32 cellular contexts compared by ENCODE assay signal in genomic region chr10:126889421-126889820, GRCh38. TPM values are rescaled to one million over a fixed set of nuclear protein-coding genes. Genes with fewer than 3 reads are reported as not detected.
"Had no signal": no experiment of that assay in that cellular context is flagged by ENCODE, and none has a peak within 500 bp of the region (broad histone marks: within the 10 kb centered on the region; RNA-seq: fewer than 3 reads in every experiment).

No MANE protein-coding gene starts in this region.

- H3K4me3 Mint-ChIP-seq: activated B cell treated with CpG ODN at 0.5 μM for 24 hours; activated CD4-positive, alpha-beta memory T cell treated with anti-CD3 and anti-CD28 coated beads for 36 hours; activated CD4-positive, alpha-beta T cell treated with anti-CD3 and anti-CD28 coated beads, Interleukin-2, amount 10 ng/mL, durations not matched to agents 24 days and 14 days; activated CD8-positive, alpha-beta T cell treated with anti-CD3 and anti-CD28 coated beads for 36 hours; activated naive CD4-positive, alpha-beta T cell treated with anti-CD3 and anti-CD28 coated beads for 36 hours; activated naive CD8-positive, alpha-beta T cell treated with anti-CD3 and anti-CD28 coated beads for 36 hours; activated T-cell treated with anti-CD3 and anti-CD28 coated beads, Interleukin-2, amount 50 U/mL, for 4 hours; activated T-cell treated with anti-CD3 and anti-CD28 coated beads, Interleukin-2, amount 50 U/mL, for 72 hours; activated T-helper 1 cell treated with anti-CD3 and anti-CD28 coated beads, Interleukin-12 subunit alpha, Interleukin-12 subunit beta, Interleukin-2, Interleukin-4 antibody, amounts not matched to agents 30 ng/mL and 10 ng/mL and 1 ng/mL, durations not matched to agents 14 hours and 24 hours and 36 hours; activated T-helper 17 cell treated with anti-CD3 and anti-CD28 coated beads, Interleukin-2, amount 50 U/mL, for 72 hours; brain; central memory CD8-positive, alpha-beta T cell; T-helper 1 cell treated with Interleukin-12 subunit alpha and Interleukin-12 subunit beta and Interleukin-4 antibody, amounts not matched to agents 30 μg/mL and 1 μg/mL, for 36 hours; T-helper 2 cell treated with Interferon-gamma antibody and Interleukin-4, amounts not matched to agents 5 μg/mL and 100 μg/mL, for 36 hours had no signal

- H3K27ac Mint-ChIP-seq: activated B cell treated with CpG ODN at 0.5 μM for 24 hours; activated CD4-positive, alpha-beta memory T cell treated with anti-CD3 and anti-CD28 coated beads for 36 hours; activated CD4-positive, alpha-beta T cell treated with anti-CD3 and anti-CD28 coated beads, Interleukin-2, amount 10 ng/mL, durations not matched to agents 24 days and 14 days; activated CD8-positive, alpha-beta T cell treated with anti-CD3 and anti-CD28 coated beads for 36 hours; activated naive CD4-positive, alpha-beta T cell treated with anti-CD3 and anti-CD28 coated beads for 36 hours; activated naive CD4-positive, alpha-beta T cell treated with anti-CD3 and anti-CD28 coated beads, Interleukin-2, amount 50 U/mL, for 72 hours; activated naive CD8-positive, alpha-beta T cell treated with anti-CD3 and anti-CD28 coated beads for 36 hours; activated T-cell treated with anti-CD3 and anti-CD28 coated beads, Interleukin-2, amount 50 U/mL, for 72 hours; activated T-helper 1 cell treated with anti-CD3 and anti-CD28 coated beads, Interleukin-12 subunit alpha, Interleukin-12 subunit beta, Interleukin-2, Interleukin-4 antibody, amounts not matched to agents 30 ng/mL and 10 ng/mL and 1 ng/mL, durations not matched to agents 14 hours and 24 hours and 36 hours; activated T-helper 17 cell treated with anti-CD3 and anti-CD28 coated beads, Interleukin-2, amount 50 U/mL, for 72 hours; brain; T-helper 1 cell treated with Interleukin-12 subunit alpha and Interleukin-12 subunit beta and Interleukin-4 antibody, amounts not matched to agents 30 μg/mL and 1 μg/mL, for 36 hours; T-helper 2 cell treated with Interferon-gamma antibody and Interleukin-4, amounts not matched to agents 5 μg/mL and 100 μg/mL, for 36 hours had no signal

- ATAC-seq: activated CD8-positive, alpha-beta T cell treated with anti-CD3 and anti-CD28 coated beads for 36 hours; activated naive CD4-positive, alpha-beta T cell treated with anti-CD3 and anti-CD28 coated beads, Interleukin-2, amount 50 U/mL, for 72 hours; activated T-cell treated with anti-CD3 and anti-CD28 coated beads, Interleukin-2, amount 50 U/mL, for 4 hours; activated T-cell treated with anti-CD3 and anti-CD28 coated beads, Interleukin-2, amount 50 U/mL, for 72 hours; activated T-helper 17 cell treated with anti-CD3 and anti-CD28 coated beads, Interleukin-2, amount 50 U/mL, for 72 hours had no signal

- H3K4me1 Mint-ChIP-seq: activated B cell treated with CpG ODN at 0.5 μM for 24 hours; activated CD4-positive, alpha-beta T cell treated with anti-CD3 and anti-CD28 coated beads, Interleukin-2, amount 10 ng/mL, durations not matched to agents 24 days and 14 days; activated naive CD8-positive, alpha-beta T cell treated with anti-CD3 and anti-CD28 coated beads for 36 hours; activated T-helper 17 cell treated with anti-CD3 and anti-CD28 coated beads, Interleukin-2, amount 50 U/mL, for 72 hours; brain; central memory CD8-positive, alpha-beta T cell had no signal

- DNase-seq: activated B cell treated with CpG ODN at 0.5 μM for 24 hours; activated CD4-positive, alpha-beta memory T cell treated with anti-CD3 and anti-CD28 coated beads for 36 hours; activated CD4-positive, alpha-beta T cell treated with anti-CD3 and anti-CD28 coated beads for 4 hours; activated CD4-positive, alpha-beta T cell treated with anti-CD3 and anti-CD28 coated beads, Interleukin-2, amount 10 ng/mL, durations not matched to agents 24 days and 14 days; activated CD4-positive, alpha-beta T cell treated with anti-CD3 and anti-CD28 coated beads, Interleukin-2, amount 50 U/mL, for 1 hour; activated CD4-positive, alpha-beta T cell treated with anti-CD3 and anti-CD28 coated beads, Interleukin-2, amount 50 U/mL, for 4 hours; activated CD4-positive, CD25-positive, alpha-beta regulatory T cell treated with anti-CD3 and anti-CD28 coated beads, Interleukin-2, amount 50 U/mL, for 72 hours; activated CD8-positive, alpha-beta memory T cell treated with anti-CD3 and anti-CD28 coated beads, Interleukin-2, amount 50 U/mL, for 4 hours; activated CD8-positive, alpha-beta T cell treated with anti-CD3 and anti-CD28 coated beads for 36 hours; activated effector memory CD4-positive, alpha-beta T cell treated with anti-CD3 and anti-CD28 coated beads, Interleukin-2, amount 50 U/mL, for 16 hours; activated gamma-delta T cell treated with Interleukin-2 at 50 U/mL for 16 hours; activated naive CD4-positive, alpha-beta T cell; activated naive CD4-positive, alpha-beta T cell treated with anti-CD3 and anti-CD28 coated beads for 36 hours; activated naive CD4-positive, alpha-beta T cell treated with anti-CD3 and anti-CD28 coated beads, Interleukin-2, amount 50 U/mL, for 16 hours; activated naive CD8-positive, alpha-beta T cell treated with anti-CD3 and anti-CD28 coated beads for 36 hours; activated T-cell treated with anti-CD3 and anti-CD28 coated beads for 4 hours; activated T-cell treated with anti-CD3 and anti-CD28 coated beads, Interleukin-2, amount 50 U/mL, for 1 hour; activated T-cell treated with anti-CD3 and anti-CD28 coated beads, Interleukin-2, amount 50 U/mL, for 4 hours; activated T-cell treated with anti-CD3 and anti-CD28 coated beads, Interleukin-2, amount 50 U/mL, for 72 hours; adrenal gland; amniotic stem cell; cerebellar nuclear complex; T-helper 1 cell; T-helper 2 cell; T-helper 9 cell had no signal

- H3K9me3 Mint-ChIP-seq: activated B cell treated with CpG ODN at 0.5 μM for 24 hours had no signal

- H3K36me3 Mint-ChIP-seq: activated CD4-positive, alpha-beta memory T cell treated with anti-CD3 and anti-CD28 coated beads for 36 hours; activated naive CD4-positive, alpha-beta T cell treated with anti-CD3 and anti-CD28 coated beads, Interleukin-2, amount 50 U/mL, for 72 hours; activated naive CD8-positive, alpha-beta T cell treated with anti-CD3 and anti-CD28 coated beads for 36 hours; brain had no signal

- H3K27me3 Mint-ChIP-seq: activated B cell treated with CpG ODN at 0.5 μM for 24 hours; activated CD4-positive, alpha-beta memory T cell treated with anti-CD3 and anti-CD28 coated beads for 36 hours; activated CD4-positive, alpha-beta T cell treated with anti-CD3 and anti-CD28 coated beads, Interleukin-2, amount 10 ng/mL, durations not matched to agents 24 days and 14 days; activated CD8-positive, alpha-beta T cell treated with anti-CD3 and anti-CD28 coated beads for 36 hours; activated naive CD8-positive, alpha-beta T cell treated with anti-CD3 and anti-CD28 coated beads for 36 hours; activated T-helper 17 cell treated with anti-CD3 and anti-CD28 coated beads, Interleukin-2, amount 50 U/mL, for 72 hours; brain; central memory CD8-positive, alpha-beta T cell had no signal

RNA-seq across cellular contexts. Expression of gene DOCK1, which starts 15.8 kb away (rescaled TPM):
- total RNA-seq: activated B cell treated with CpG ODN at 0.5 μM for 24 hours had no signal
